ENCODE assay signal across 8 cellular contexts in the genomic region with DNA sequence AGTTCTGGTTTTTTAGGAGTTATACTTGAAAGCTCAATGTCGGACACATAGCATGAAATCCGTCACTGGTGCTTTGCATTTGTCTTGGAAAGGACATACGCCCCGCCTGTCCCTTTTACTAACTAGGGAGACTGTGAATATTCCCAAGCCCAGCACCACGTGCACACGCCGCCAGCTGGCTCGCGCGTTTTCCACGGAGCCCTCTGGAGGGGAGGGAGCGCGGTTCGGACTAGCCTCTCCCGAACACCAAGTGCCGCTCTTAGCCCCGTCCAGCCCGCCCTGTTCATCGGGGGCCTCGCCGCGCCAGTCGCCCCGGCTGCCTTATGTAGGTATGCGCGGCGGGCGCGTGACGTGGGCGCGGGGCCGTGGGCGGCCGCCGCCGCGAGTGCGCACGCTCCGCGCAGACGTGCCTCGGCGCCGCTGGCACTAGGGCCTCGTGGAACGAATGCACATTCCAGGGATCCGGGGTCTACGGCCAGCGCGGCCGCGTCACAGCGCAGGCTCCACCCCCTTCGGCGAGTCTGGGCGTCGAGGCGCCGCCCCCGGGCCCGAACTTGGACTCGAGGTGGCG. TPM values are rescaled to one million over a fixed set of nuclear protein-coding genes. Genes with fewer than 3 reads are reported as not detected.
A peak's percentile ranks its signal among the peaks of the same experiment; 100 is the strongest.
DNase-seq lines count a peak whose midpoint lies in the region; ATAC-seq and TF ChIP-seq lines count a peak whose summit lies in the region.

No MANE protein-coding gene starts in this region.

- peaks cover 48 to 59% (median 51%) of the 10 kb centered on the region in 3 donors for H3K4me1 Mint-ChIP-seq in T-cell

- H3K27me3 ChIP-seq in adrenal gland, result no peaks in the 10 kb centered on the region
- H3K27me3 ChIP-seq in heart left ventricle, result no peaks in the 10 kb centered on the region
- no peaks in the 10 kb centered on the region for H3K27me3 ChIP-seq in upper lobe of right lung

- H3K9me3 Mint-ChIP-seq in T-cell, result no peaks in the 10 kb centered on the region

- TF ChIP-seq POLR2A in adrenal gland (IDR thresholded peaks at IDR 0.05), result peak; percentile 99
- TF ChIP-seq POLR2A in heart left ventricle (IDR thresholded peaks at IDR 0.05), result peak; percentile 61 to 99

- TF ChIP-seq CTCF in adrenal gland (IDR thresholded peaks at IDR 0.05) (peak in 3 of 6 experiments; percentile 6 to 41 (median 40)), heart left ventricle (IDR thresholded peaks at IDR 0.05) (peak in 1 of 12 donors; percentile 7), upper lobe of right lung (IDR thresholded peaks at IDR 0.05) (no peak)

- peak overlapping the region; percentile 31 to 88 (median 55) for H3K4me3 ChIP-seq in adrenal gland
- peak overlapping the region; percentile 32 to 93 (median 62) for H3K4me3 ChIP-seq in heart left ventricle
- peak overlapping the region; percentile 64 for H3K4me3 ChIP-seq in upper lobe of right lung

- H3K4me1 ChIP-seq in adrenal gland (replicated peaks in 1 of 2) (peaks cover 44 to 45% of the 10 kb centered on the region in 2 donors), heart left ventricle (peaks cover 9 to 43% (median 32%) of the 10 kb centered on the region in 12 donors), upper lobe of right lung (peaks cover 35% of the 10 kb centered on the region)

- H3K27ac Mint-ChIP-seq in T-cell, result peak overlapping the region; percentile 93 to 96

- POLR2A ChIA-PET in T-cell (lab: Charles Lee), result interaction anchor here (0.6 to 5.8 kb wide), 15 partner anchors 10 to 718 kb away, joined by 3 to 150 read pairs (median 4); a partner anchor contains a TSS

- H3K4me3 Mint-ChIP-seq in T-cell, result peak overlapping the region; percentile 83 to 87 (median 84)

- H3K27ac ChIP-seq in adrenal gland (peak overlapping the region; percentile 97 to 100 (median 100)), heart left ventricle (peak overlapping the region; percentile 94 to 100 (median 99)), upper lobe of right lung (peak overlapping the region; percentile 99)

- H3K36me3 ChIP-seq in adrenal gland (replicated peaks in 1 of 2) (peaks cover 0 to 27% of the 10 kb centered on the region in 2 donors), heart left ventricle (peaks cover 3 to 31% (median 21%) of the 10 kb centered on the region in 9 donors), upper lobe of right lung (peaks cover 24% of the 10 kb centered on the region)

- no peaks in the 10 kb centered on the region for H3K27me3 Mint-ChIP-seq in T-cell

- WGBS in adrenal gland, 4 donors, result 0 to 1% (median 0%) methylated on average over 23 to 65 of the region's 65 CpGs
- 0 to 1% (median 0%) methylated on average over 30 to 65 of the region's 65 CpGs for WGBS in heart left ventricle, 4 donors

- H3K9me3 ChIP-seq in adrenal gland (replicated peaks in 1 of 3), result no peaks in the 10 kb centered on the region
- H3K9me3 ChIP-seq in heart left ventricle, result no peaks in the 10 kb centered on the region
- no peaks in the 10 kb centered on the region for H3K9me3 ChIP-seq in upper lobe of right lung

- peak; percentile 91 for DNase-seq in NCI-H146 (lab: John Stamatoyannopoulos, UW)
- DNase-seq in T-cell, result peak; percentile 76 to 95 (median 88)
- peak; percentile 96 to 98 (median 96) for DNase-seq in adrenal gland
- peak; percentile 97 to 98 (median 97) for DNase-seq in heart left ventricle
- peak; percentile 88 to 99 (median 92) for DNase-seq in posterior cingulate gyrus
- DNase-seq in upper lobe of right lung, result peak; percentile 99

- intact Hi-C loops in adrenal gland (cut with DNase I), result loop anchor here (2.0 to 5.0 kb wide), 3 partner anchors 112 to 367 kb away; no protein-coding TSS in a partner anchor
- intact Hi-C loops in heart left ventricle (cut with DNase I), result loop anchor here (1.0 to 10.0 kb wide), 23 partner anchors 67 to 472 kb away; no protein-coding TSS in a partner anchor
- intact Hi-C loops in posterior cingulate gyrus (cut with DNase I), result loop anchor here (1.0 to 10.0 kb wide), 4 partner anchors 67 to 472 kb away; no protein-coding TSS in a partner anchor
- intact Hi-C loops in upper lobe of right lung (cut with DNase I), result loop anchor here (5.0 kb wide), 1 partner anchor 112 kb away; no protein-coding TSS in a partner anchor

- peaks cover 25% of the 10 kb centered on the region for H3K36me3 Mint-ChIP-seq in T-cell

- CTCF ChIA-PET in T-cell (lab: Charles Lee), result interaction anchor here in 1 of 2 donors (0.5 to 5.3 kb wide), 9 partner anchors 11 to 894 kb away, joined by 3 to 55 read pairs (median 4); a partner anchor contains a TSS

- ATAC-seq in GM18498 (IDR thresholded peaks at IDR 0.05; ENCODE audit: unreplicated experiment), result peak; percentile 52
- ATAC-seq in HG02852 (IDR thresholded peaks at IDR 0.05; ENCODE audit: unreplicated experiment), result peak; percentile 41
- peak; percentile 55 to 57 (median 56) for ATAC-seq in T-cell (replicated peaks in 1 of 4)
- peak; percentile 42 to 85 (median 72) for ATAC-seq in heart left ventricle
- ATAC-seq in upper lobe of right lung, result peak; percentile 85

RNA-seq across cellular contexts. Expression of a gene that starts 0.7 kb away (rescaled TPM):
- total RNA-seq in T-cell (100 to 1,000 TPM; 141 to 406 (median 163) TPM), adrenal gland (100 to 1,000 TPM in 4 of 8 donors, 10 to 100 TPM in 4; 66.5 to 182 (median 102) TPM), heart left ventricle (100 to 1,000 TPM in 4 of 9 donors, 10 to 100 TPM in 5; 76.7 to 126 (median 81.3) TPM), upper lobe of right lung (161 TPM)
- polyA plus RNA-seq in adrenal gland (10 to 100 TPM; 47.2 to 87.6 (median 67.4) TPM), heart left ventricle (10 to 100 TPM; 36.1 to 77.4 TPM)

Comparison
In these comparisons a context has a peak if more than half of its experiments do, and no peak if none do; other contexts are left out.
1. Peak in every context shown above with its lines: DNase-seq, ATAC-seq, H3K4me3 ChIP-seq and H3K27ac ChIP-seq.